ENCODE assay signal across 17 cellular contexts in the genomic region with DNA sequence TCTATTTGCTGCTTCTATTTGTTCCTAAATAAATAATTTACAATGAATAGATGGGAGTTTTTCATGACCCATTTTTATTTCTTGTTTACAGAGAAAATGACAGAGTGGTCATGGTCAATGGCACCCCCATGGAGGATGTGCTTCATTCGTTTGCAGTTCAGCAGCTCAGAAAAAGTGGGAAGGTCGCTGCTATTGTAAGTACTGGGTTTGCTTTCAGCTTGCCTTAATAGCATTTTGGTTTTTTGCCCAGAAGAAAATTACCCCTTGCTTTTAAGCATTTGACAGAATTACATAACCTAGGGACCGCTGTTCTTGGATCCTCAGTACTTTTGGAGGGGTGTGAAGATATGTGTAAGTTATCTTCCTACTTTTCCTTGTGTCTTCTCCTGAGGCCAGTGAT.
"Had no signal": no experiment of that assay in that cellular context is flagged by ENCODE, and none has a peak within 500 bp of the region (broad histone marks: within the 10 kb centered on the region; RNA-seq: fewer than 3 reads in every experiment).

No MANE protein-coding gene starts in this region.

- H3K27me3 ChIP-seq: brain microvascular endothelial cell, esophagus squamous epithelium, foreskin keratinocyte had no signal

- H3K36me3 ChIP-seq: brain microvascular endothelial cell had no signal

- DNase-seq: activated CD4-positive, alpha-beta T cell treated with anti-CD3 and anti-CD28 coated beads for 1 hour; activated CD4-positive, alpha-beta T cell treated with anti-CD3 and anti-CD28 coated beads, Interleukin-2, amount 50 U/mL, for 48 hours; activated gamma-delta T cell; activated T-cell treated with anti-CD3 and anti-CD28 coated beads, Interleukin-2, amount 50 U/mL, for 48 hours; brain microvascular endothelial cell; esophagus squamous epithelium; foreskin keratinocyte; left colon; mammary epithelial cell; stimulated activated CD4-positive, alpha-beta T cell treated with anti-CD3 and anti-CD28 coated beads, Interleukin-4, amount 100 ng/mL, for 1 hour; stimulated activated CD8-positive, alpha-beta memory T cell treated with anti-CD3 and anti-CD28 coated beads, Interleukin-4, amount 100 ng/mL, for 48 hours; stimulated activated naive CD8-positive, alpha-beta T cell treated with anti-CD3 and anti-CD28 coated beads, Interleukin-15, Interleukin-2, amounts not matched to agents 100 U/mL and 50 U/mL, for 24 hours; T1000 had no signal

- H3K27ac ChIP-seq: brain microvascular endothelial cell, esophagus squamous epithelium, foreskin keratinocyte had no signal

- H3K9me3 ChIP-seq: esophagus squamous epithelium had no signal

- H3K4me3 Mint-ChIP-seq: activated naive CD8-positive, alpha-beta T cell; natural killer cell treated with Interleukin-12 subunit alpha and Interleukin-12 subunit beta and Interleukin-15 and Interleukin-18, amount 100 ng/mL, for 72 hours had no signal

- H3K4me3 ChIP-seq: esophagus squamous epithelium had no signal

- H3K9me3 Mint-ChIP-seq: natural killer cell treated with Interleukin-12 subunit alpha and Interleukin-12 subunit beta and Interleukin-15 and Interleukin-18, amount 100 ng/mL, for 72 hours had no signal

- H3K27ac Mint-ChIP-seq: activated naive CD8-positive, alpha-beta T cell; natural killer cell treated with Interleukin-12 subunit alpha and Interleukin-12 subunit beta and Interleukin-15 and Interleukin-18, amount 100 ng/mL, for 72 hours; progenitor cell of endocrine pancreas had no signal

- H3K36me3 Mint-ChIP-seq: natural killer cell treated with Interleukin-12 subunit alpha and Interleukin-12 subunit beta and Interleukin-15 and Interleukin-18, amount 100 ng/mL, for 72 hours had no signal

- FAIRE-seq: endometrium had no signal

- H3K4me1 ChIP-seq: esophagus squamous epithelium, foreskin keratinocyte had no signal

- H3K27me3 Mint-ChIP-seq: activated naive CD8-positive, alpha-beta T cell; natural killer cell treated with Interleukin-12 subunit alpha and Interleukin-12 subunit beta and Interleukin-15 and Interleukin-18, amount 100 ng/mL, for 72 hours; progenitor cell of endocrine pancreas had no signal
